Comparison of ENCODE assay signal across 15 cellular contexts in genomic region chr9:137273095-137273490, GRCh38. TPM values are rescaled to one million over a fixed set of nuclear protein-coding genes. Genes with fewer than 3 reads are reported as not detected.
DNase-seq lines count a peak whose midpoint lies in the region; ATAC-seq, FAIRE-seq and TF ChIP-seq lines count a peak whose summit lies in the region.
"Had no signal": no experiment of that assay in that cellular context is flagged by ENCODE, and none has a peak within 500 bp of the region (broad histone marks: within the 10 kb centered on the region; RNA-seq: fewer than 3 reads in every experiment).

No MANE protein-coding gene starts in this region.

- POLR2A ChIA-PET in IMR-90 (lab: Charles Lee; ENCODE audit: unreplicated experiment) = no interaction called here

- ATAC-seq in IMR-90 (ENCODE audit: low read depth) = no peak
- ATAC-seq: T-cell had no signal

- H2AK9ac ChIP-seq in IMR-90 (replicated peaks; ENCODE audit: low read depth, low read length, poor library complexity) = no peak overlapping the region

- H3K14ac ChIP-seq in IMR-90 (replicated peaks; ENCODE audit: low read depth, low read length) = no peak overlapping the region

- H4K8ac ChIP-seq in IMR-90 (ENCODE audit: low read depth in 2 of 2, low read length in 2 of 2) = no peak overlapping the region

- no peak overlapping the region for H3K18ac ChIP-seq in IMR-90 (ENCODE audit: low read depth, low read length)

- no peak overlapping the region for H4K5ac ChIP-seq in IMR-90 (ENCODE audit: low read depth, low read length)

- H3K9me3 Mint-ChIP-seq in endodermal cell = no peaks in the 10 kb centered on the region
- H3K9me3 Mint-ChIP-seq in osteocyte (ENCODE audit: unreplicated experiment) = no peaks in the 10 kb centered on the region
- no peaks in the 10 kb centered on the region for H3K9me3 Mint-ChIP-seq in mesothelial cell of epicardium
- H3K9me3 Mint-ChIP-seq: HFFc6, T-cell had no signal

- dilution Hi-C loops in IMR-90 (cut with HindIII; ENCODE audit: low sequenced_read_pairs, unreplicated experiment) = no loop called here

- no peak for TF ChIP-seq RAD21 in IMR-90 (IDR thresholded peaks at IDR 0.05; ENCODE audit: low read length)

- no peaks in the 10 kb centered on the region for H3K9me3 ChIP-seq in BLaER1 treated with 17β-estradiol and CSF1 and Interleukin-3, amounts not matched to agents 10 nM and 100 nM (replicated peaks in 1 of 11)
- H3K9me3 ChIP-seq in IMR-90 (ENCODE audit: control insufficient read depth, insufficient read depth, low read length) (no peaks in the 10 kb centered on the region), endodermal cell (ENCODE audit: control insufficient read depth, low read length) (no peaks in the 10 kb centered on the region)

- no peak for TF ChIP-seq CTCF in 22Rv1 (IDR thresholded peaks at IDR 0.05)
- no peak for TF ChIP-seq CTCF in IMR-90 (conservative IDR thresholded peaks at IDR 0.05; ENCODE audit: low read depth, low read length)
- no peak for TF ChIP-seq CTCF in endodermal cell (conservative IDR thresholded peaks at IDR 0.05)
- TF ChIP-seq CTCF in osteocyte (IDR thresholded peaks at IDR 0.05) = no peak
- no peak for TF ChIP-seq CTCF in mesothelial cell of epicardium (IDR thresholded peaks at IDR 0.05; ENCODE audit: unreplicated experiment)

- H3K4me1 Mint-ChIP-seq in endodermal cell (peaks cover 20% of the 10 kb centered on the region), osteocyte (ENCODE audit: unreplicated experiment) (peaks cover 36% of the 10 kb centered on the region), mesothelial cell of epicardium (peaks cover 24% of the 10 kb centered on the region)

- H3K9ac ChIP-seq in BLaER1 treated with 17β-estradiol and CSF1 and Interleukin-3, amounts not matched to agents 10 nM and 100 nM = peak overlapping the region in 3 of 11 experiments; percentile 1 to 68 (median 65); a peak in 1 of 22 replicates
- H3K9ac ChIP-seq in IMR-90 (ENCODE audit: low read depth, low read length) (no peak overlapping the region), endodermal cell (ENCODE audit: extremely low read depth, low read length, poor library complexity, severe bottlenecking) (no peak overlapping the region)

- no peak overlapping the region for H2AK5ac ChIP-seq in IMR-90 (ENCODE audit: low read depth, low read length)

- 93% methylated on average over 11 of the region's 13 CpGs; no CpG with 5 or more reads in 1 of the 2 experiments for WGBS in IMR-90 (ENCODE audit: extremely low coverage in 2 of 2, insufficient read length in 1 of 2), 2 experiments
- 89 to 91% methylated on average over 11 to 13 of the region's 13 CpGs for WGBS in endodermal cell (ENCODE audit: insufficient coverage in 1 of 2, insufficient read length in 1 of 2), 2 experiments

- H3K56ac ChIP-seq in IMR-90 (ENCODE audit: extremely low read depth, insufficient read depth, low read length) = no peak overlapping the region

- no peak overlapping the region for H2BK15ac ChIP-seq in IMR-90 (ENCODE audit: low read depth, low read length)

- H3K27me3 ChIP-seq in BLaER1 treated with 17β-estradiol and CSF1 and Interleukin-3, amounts not matched to agents 10 nM and 100 nM = no peaks in the 10 kb centered on the region
- no peaks in the 10 kb centered on the region for H3K27me3 ChIP-seq in IMR-90 (ENCODE audit: control insufficient read depth, insufficient read depth, low read length)
- H3K27me3 ChIP-seq in endodermal cell (ENCODE audit: control insufficient read depth, insufficient read depth, low read length, poor library complexity, severe bottlenecking) = no peaks in the 10 kb centered on the region

- peaks cover 11 to 61% (median 40%) of the 10 kb centered on the region in 11 experiments; a peak in 20 of 22 replicates for H4K20me1 ChIP-seq in BLaER1 treated with 17β-estradiol and CSF1 and Interleukin-3, amounts not matched to agents 10 nM and 100 nM
- H4K20me1 ChIP-seq in IMR-90 (ENCODE audit: insufficient read depth, low read length) = peaks cover 24% of the 10 kb centered on the region

- H3K4me1 ChIP-seq in BLaER1 treated with 17β-estradiol and CSF1 and Interleukin-3, amounts not matched to agents 10 nM and 100 nM = peaks cover 79 to 100% (median 99%) of the 10 kb centered on the region in 10 experiments
- H3K4me1 ChIP-seq in IMR-90 (ENCODE audit: control insufficient read depth, insufficient read depth, low read length) (peaks cover 21% of the 10 kb centered on the region), endodermal cell (ENCODE audit: control insufficient read depth, insufficient read depth, low read length) (peaks cover 10% of the 10 kb centered on the region)

- no peak for TF ChIP-seq POLR2A in IMR-90 (IDR thresholded peaks at IDR 0.05; ENCODE audit: low read depth, low read length)

- H2BK5ac ChIP-seq in IMR-90 (ENCODE audit: low read depth, low read length, poor library complexity, severe bottlenecking) = no peak overlapping the region

- no peak overlapping the region for H3K4me3 ChIP-seq in BLaER1 treated with 17β-estradiol and CSF1 and Interleukin-3, amounts not matched to agents 10 nM and 100 nM
- H3K4me3 ChIP-seq in IMR-90 (ENCODE audit: insufficient read depth, low read depth, low read length) (no peak overlapping the region), endodermal cell (ENCODE audit: low read length) (no peak overlapping the region)

- H3K27me3 Mint-ChIP-seq in endodermal cell (ENCODE audit: insufficient read depth) (no peaks in the 10 kb centered on the region), osteocyte (ENCODE audit: unreplicated experiment) (no peaks in the 10 kb centered on the region), mesothelial cell of epicardium (ENCODE audit: low read depth) (no peaks in the 10 kb centered on the region)

- H3K79me1 ChIP-seq in IMR-90 (ENCODE audit: low read depth in 1 of 2, low read length in 2 of 2) = peaks cover 13 to 67% of the 10 kb centered on the region in 2 experiments

- H3K4me3 Mint-ChIP-seq in endodermal cell (no peak overlapping the region), osteocyte (ENCODE audit: unreplicated experiment) (no peak overlapping the region), mesothelial cell of epicardium (no peak overlapping the region)
- H3K4me3 Mint-ChIP-seq: HFFc6, T-cell had no signal

- peaks cover 14% of the 10 kb centered on the region for H3K9me1 ChIP-seq in IMR-90 (ENCODE audit: insufficient read depth, low read length)

- no peak overlapping the region for H2BK120ac ChIP-seq in IMR-90 (ENCODE audit: low read depth, low read length)

- no peak overlapping the region for H2AFZ ChIP-seq in IMR-90 (replicated peaks; ENCODE audit: low read length, poor library complexity)

- FAIRE-seq in urothelium cell line (lab: Jason Lieb, UNC) = no peak
- FAIRE-seq: GM12891, GM19239 had no signal

- H3K27ac ChIP-seq in 22Rv1 (peak overlapping the region; percentile 98), IMR-90 (ENCODE audit: insufficient read depth, low read length) (no peak overlapping the region), endodermal cell (ENCODE audit: low read depth, low read length) (no peak overlapping the region)
- peak overlapping the region in 1 of 11 experiments; percentile 69; a peak in 1 of 22 replicates for H3K27ac ChIP-seq in BLaER1 treated with 17β-estradiol and CSF1 and Interleukin-3, amounts not matched to agents 10 nM and 100 nM

- CTCF ChIA-PET in IMR-90 (lab: Yijun Ruan, JAX) = no interaction called here

- H4K91ac ChIP-seq in IMR-90 (ENCODE audit: insufficient read depth, low read depth, low read length) = no peak overlapping the region

- no peak overlapping the region for H3K4ac ChIP-seq in IMR-90 (ENCODE audit: low read depth, low read length)

- peaks cover 23 to 54% (median 41%) of the 10 kb centered on the region in 11 experiments for H3K36me3 ChIP-seq in BLaER1 treated with 17β-estradiol and CSF1 and Interleukin-3, amounts not matched to agents 10 nM and 100 nM
- H3K36me3 ChIP-seq in IMR-90 (ENCODE audit: control insufficient read depth, insufficient read depth, low read length) = peaks cover 37% of the 10 kb centered on the region
- peaks cover 30% of the 10 kb centered on the region for H3K36me3 ChIP-seq in endodermal cell (ENCODE audit: control insufficient read depth, insufficient read depth, low read length)

- H2BK20ac ChIP-seq in IMR-90 (ENCODE audit: low read depth, low read length) = no peak overlapping the region

- intact Hi-C loops in IMR-90 (cut with micrococcal nuclease) = no loop called here

- in situ Hi-C loops in IMR-90 (cut with MboI; ENCODE audit: low sequenced_read_pairs) = no loop called here

- BruUV-seq in IMR-90 (replicated peaks; lab: Mats Ljungman, UMichigan) = TSS peak; percentile 47

- peak overlapping the region in 8 of 11 experiments; percentile 82 to 98 (median 93); a peak in 13 of 22 replicates for H3K4me2 ChIP-seq in BLaER1 treated with 17β-estradiol and CSF1 and Interleukin-3, amounts not matched to agents 10 nM and 100 nM
- H3K4me2 ChIP-seq in IMR-90 (ENCODE audit: low read depth, low read length) = no peak overlapping the region

- H3K23ac ChIP-seq in IMR-90 (ENCODE audit: low read depth, low read length) = no peak overlapping the region

- peaks cover 31% of the 10 kb centered on the region for H3K36me3 Mint-ChIP-seq in endodermal cell (ENCODE audit: low read depth)
- H3K36me3 Mint-ChIP-seq in osteocyte (ENCODE audit: unreplicated experiment) = peaks cover 13% of the 10 kb centered on the region
- H3K36me3 Mint-ChIP-seq in mesothelial cell of epicardium = peaks cover 12% of the 10 kb centered on the region

- DNase-seq in IMR-90 = no peak
- peak; percentile 71 for DNase-seq in endodermal cell
- no peak for DNase-seq in osteocyte (ENCODE audit: extremely low spot score, unreplicated experiment)
- no peak for DNase-seq in urothelium cell line (ENCODE audit: low spot score)
- DNase-seq in mesothelial cell of epicardium (ENCODE audit: low spot score in 2 of 2, unreplicated experiment in 2 of 2) = no peak
- DNase-seq in LoVo (ENCODE audit: low spot score) = no peak
- DNase-seq: HFFc6, NCI-H526 treated with DMSO at 0.1 percent for 48 hours, T-cell had no signal

- no peak overlapping the region for H3K27ac Mint-ChIP-seq in endodermal cell
- no peak overlapping the region for H3K27ac Mint-ChIP-seq in osteocyte (ENCODE audit: unreplicated experiment)
- H3K27ac Mint-ChIP-seq in mesothelial cell of epicardium = no peak overlapping the region
- H3K27ac Mint-ChIP-seq: HFFc6, T-cell had no signal

RNA-seq across cellular contexts. Expression of gene TOR4A, which starts 4.4 kb away (rescaled TPM):
- 9.7 and 11.4 TPM in 2 replicates for total RNA-seq in IMR-90 (2012; rRNA removed)
- 22.9 and 28.4 TPM in 2 replicates for polyA plus RNA-seq in IMR-90 (2012; rRNA removed)
- 17.3 and 37.9 TPM in 2 replicates for polyA plus RNA-seq in IMR-90 (2012; cell fraction: cytosol; rRNA removed)
- polyA plus RNA-seq in IMR-90 (2012; cell fraction: nucleus; rRNA removed; ENCODE audit: low replicate concordance) = 14.3 and 42.3 TPM in 2 replicates
- total RNA-seq in endodermal cell = 10 to 100 TPM; 14.2 to 18.9 TPM
- polyA plus RNA-seq in endodermal cell (2013, experiment 1 of 2) = 4.6 TPM
- 5.1 TPM for polyA plus RNA-seq in endodermal cell (2013, experiment 2 of 2)
- 1.2 and 1.9 TPM in 2 replicates for total RNA-seq in osteocyte
- total RNA-seq in mesothelial cell of epicardium = 5.7 to 6.5 TPM (median 6.5 TPM) in 3 replicates

RNA-seq across cellular contexts. Expression of gene NELFB, which starts 18.0 kb away (rescaled TPM):
- 36.7 and 36.9 TPM in 2 replicates for total RNA-seq in IMR-90 (2012; rRNA removed)
- 65.1 and 66.0 TPM in 2 replicates for polyA plus RNA-seq in IMR-90 (2012; rRNA removed)
- polyA plus RNA-seq in IMR-90 (2012; cell fraction: cytosol; rRNA removed) = 38.5 and 59.2 TPM in 2 replicates
- polyA plus RNA-seq in IMR-90 (2012; cell fraction: nucleus; rRNA removed; ENCODE audit: low replicate concordance) = 43.4 and 76.9 TPM in 2 replicates
- total RNA-seq in endodermal cell = 10 to 100 TPM; 73.3 to 86.6 TPM
- 56.8 TPM for polyA plus RNA-seq in endodermal cell (2013, experiment 1 of 2)
- 55.1 TPM for polyA plus RNA-seq in endodermal cell (2013, experiment 2 of 2)
- total RNA-seq in osteocyte = 54.1 and 57.6 TPM in 2 replicates
- 51.6 to 54.8 TPM (median 53.3 TPM) in 3 replicates for total RNA-seq in mesothelial cell of epicardium

RNA-seq across cellular contexts. Expression of gene STPG3, which starts 22.0 kb away (rescaled TPM):
- not detected in 2 replicates for total RNA-seq in IMR-90 (2012; rRNA removed)
- not detected in 2 replicates for polyA plus RNA-seq in IMR-90 (2012; rRNA removed)
- polyA plus RNA-seq in IMR-90 (2012; cell fraction: cytosol; rRNA removed) = not detected in 2 replicates
- 0.09 TPM in 1 of 2 replicates, not detected in the other for polyA plus RNA-seq in IMR-90 (2012; cell fraction: nucleus; rRNA removed; ENCODE audit: low replicate concordance)
- not detected for total RNA-seq in endodermal cell
- polyA plus RNA-seq in endodermal cell (2013, experiment 1 of 2) = not detected
- polyA plus RNA-seq in endodermal cell (2013, experiment 2 of 2) = not detected
- total RNA-seq in osteocyte = 0.50 and 0.78 TPM in 2 replicates
- total RNA-seq in mesothelial cell of epicardium = 0.18 to 0.29 TPM in 2 of 3 replicates, not detected in the other
- total RNA-seq: HFFc6, SK-MEL-5 had no signal
- polyA plus RNA-seq: BJ had no signal

RNA-seq across cellular contexts. Expression of gene NRARP, which starts 29.0 kb away (rescaled TPM):
- total RNA-seq in IMR-90 (2012; rRNA removed) = not detected in 2 replicates
- 0.15 and 0.39 TPM in 2 replicates for polyA plus RNA-seq in IMR-90 (2012; rRNA removed)
- polyA plus RNA-seq in IMR-90 (2012; cell fraction: cytosol; rRNA removed) = 0.37 and 1.8 TPM in 2 replicates
- polyA plus RNA-seq in IMR-90 (2012; cell fraction: nucleus; rRNA removed; ENCODE audit: low replicate concordance) = 2.9 and 4.1 TPM in 2 replicates
- 10 to 100 TPM; 12.1 to 12.9 TPM for total RNA-seq in endodermal cell
- 59.0 TPM for polyA plus RNA-seq in endodermal cell (2013, experiment 1 of 2)
- 52.6 TPM for polyA plus RNA-seq in endodermal cell (2013, experiment 2 of 2)
- total RNA-seq in osteocyte = 1.8 and 2.1 TPM in 2 replicates
- total RNA-seq in mesothelial cell of epicardium = 7.4 to 9.6 TPM (median 9.2 TPM) in 3 replicates

RNA-seq across cellular contexts. Expression of gene TUBB4B, which starts 32.0 kb away (rescaled TPM):
- total RNA-seq in IMR-90 (2012; rRNA removed) (236 and 237 TPM in 2 replicates), endodermal cell (100 to 1,000 TPM; 328 to 415 TPM), osteocyte (132 and 136 TPM in 2 replicates), mesothelial cell of epicardium (146 to 152 TPM (median 148 TPM) in 3 replicates)
- polyA plus RNA-seq in IMR-90 (2012; rRNA removed) = 529 and 613 TPM in 2 replicates
- polyA plus RNA-seq in IMR-90 (2012; cell fraction: cytosol; rRNA removed) = 396 and 719 TPM in 2 replicates
- 295 and 529 TPM in 2 replicates for polyA plus RNA-seq in IMR-90 (2012; cell fraction: nucleus; rRNA removed; ENCODE audit: low replicate concordance)
- 395 TPM for polyA plus RNA-seq in endodermal cell (2013, experiment 1 of 2)
- 425 TPM for polyA plus RNA-seq in endodermal cell (2013, experiment 2 of 2)
